Comparison of ENCODE assay signal across 2 cellular contexts in genomic region chr13:30299746-30300145, GRCh38.
TF ChIP-seq lines count a peak whose summit lies in the region.

No MANE protein-coding gene starts in this region.

TF ChIP-seq in SK-N-SH treated with all-trans-retinoic acid at 6 μM for 48 hours, 23 proteins besides CTCF, POLR2A, EP300 and RAD21 (continued from another document):
- TF ChIP-seq ZNF565 (CRISPR knock-in tag; conservative IDR thresholded peaks at IDR 0.05; ENCODE audit: low read depth) (no peak), ESRRG (CRISPR knock-in tag; IDR thresholded peaks at IDR 0.05) (no peak)
- TF ChIP-seq, protein P1, sequence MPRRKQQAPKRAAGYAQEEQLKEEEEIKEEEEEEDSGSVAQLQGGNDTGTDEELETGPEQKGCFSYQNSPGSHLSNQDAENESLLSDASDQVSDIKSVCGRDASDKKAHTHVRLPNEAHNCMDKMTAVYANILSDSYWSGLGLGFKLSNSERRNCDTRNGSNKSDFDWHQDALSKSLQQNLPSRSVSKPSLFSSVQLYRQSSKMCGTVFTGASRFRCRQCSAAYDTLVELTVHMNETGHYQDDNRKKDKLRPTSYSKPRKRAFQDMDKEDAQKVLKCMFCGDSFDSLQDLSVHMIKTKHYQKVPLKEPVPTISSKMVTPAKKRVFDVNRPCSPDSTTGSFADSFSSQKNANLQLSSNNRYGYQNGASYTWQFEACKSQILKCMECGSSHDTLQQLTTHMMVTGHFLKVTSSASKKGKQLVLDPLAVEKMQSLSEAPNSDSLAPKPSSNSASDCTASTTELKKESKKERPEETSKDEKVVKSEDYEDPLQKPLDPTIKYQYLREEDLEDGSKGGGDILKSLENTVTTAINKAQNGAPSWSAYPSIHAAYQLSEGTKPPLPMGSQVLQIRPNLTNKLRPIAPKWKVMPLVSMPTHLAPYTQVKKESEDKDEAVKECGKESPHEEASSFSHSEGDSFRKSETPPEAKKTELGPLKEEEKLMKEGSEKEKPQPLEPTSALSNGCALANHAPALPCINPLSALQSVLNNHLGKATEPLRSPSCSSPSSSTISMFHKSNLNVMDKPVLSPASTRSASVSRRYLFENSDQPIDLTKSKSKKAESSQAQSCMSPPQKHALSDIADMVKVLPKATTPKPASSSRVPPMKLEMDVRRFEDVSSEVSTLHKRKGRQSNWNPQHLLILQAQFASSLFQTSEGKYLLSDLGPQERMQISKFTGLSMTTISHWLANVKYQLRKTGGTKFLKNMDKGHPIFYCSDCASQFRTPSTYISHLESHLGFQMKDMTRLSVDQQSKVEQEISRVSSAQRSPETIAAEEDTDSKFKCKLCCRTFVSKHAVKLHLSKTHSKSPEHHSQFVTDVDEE (CRISPR knock-in tag; IDR thresholded peaks at IDR 0.05): 0 out of 2 replicates have a peak, but pooled peaks have one; percentile 33

TF ChIP-seq in SK-N-SH, 30 proteins besides CTCF, POLR2A, EP300 and RAD21 (continued from another document):
- TF ChIP-seq, protein P2, sequence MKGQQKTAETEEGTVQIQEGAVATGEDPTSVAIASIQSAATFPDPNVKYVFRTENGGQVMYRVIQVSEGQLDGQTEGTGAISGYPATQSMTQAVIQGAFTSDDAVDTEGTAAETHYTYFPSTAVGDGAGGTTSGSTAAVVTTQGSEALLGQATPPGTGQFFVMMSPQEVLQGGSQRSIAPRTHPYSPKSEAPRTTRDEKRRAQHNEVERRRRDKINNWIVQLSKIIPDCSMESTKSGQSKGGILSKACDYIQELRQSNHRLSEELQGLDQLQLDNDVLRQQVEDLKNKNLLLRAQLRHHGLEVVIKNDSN (IDR thresholded peaks at IDR 0.05; ENCODE audit: borderline replicate concordance, low read depth): no peak
- TF ChIP-seq GABPA (IDR thresholded peaks at IDR 0.05; ENCODE audit: low read depth): no peak
- no peak for TF ChIP-seq JUND (IDR thresholded peaks at IDR 0.05)
- no peak for TF ChIP-seq TAF1 (IDR thresholded peaks at IDR 0.05; ENCODE audit: borderline replicate concordance, low read depth, low read length)
- no peak for TF ChIP-seq ZBTB33 (IDR thresholded peaks at IDR 0.05; ENCODE audit: borderline replicate concordance, low read depth)
- TF ChIP-seq, protein P3, sequence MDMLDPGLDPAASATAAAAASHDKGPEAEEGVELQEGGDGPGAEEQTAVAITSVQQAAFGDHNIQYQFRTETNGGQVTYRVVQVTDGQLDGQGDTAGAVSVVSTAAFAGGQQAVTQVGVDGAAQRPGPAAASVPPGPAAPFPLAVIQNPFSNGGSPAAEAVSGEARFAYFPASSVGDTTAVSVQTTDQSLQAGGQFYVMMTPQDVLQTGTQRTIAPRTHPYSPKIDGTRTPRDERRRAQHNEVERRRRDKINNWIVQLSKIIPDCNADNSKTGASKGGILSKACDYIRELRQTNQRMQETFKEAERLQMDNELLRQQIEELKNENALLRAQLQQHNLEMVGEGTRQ (IDR thresholded peaks at IDR 0.05; ENCODE audit: borderline replicate concordance, low read depth, low read length): no peak
- TF ChIP-seq TCF12 (IDR thresholded peaks at IDR 0.05): no peak
- no peak for TF ChIP-seq FOXJ3 (CRISPR knock-in tag; IDR thresholded peaks at IDR 0.05)
- TF ChIP-seq RCOR1 (IDR thresholded peaks at IDR 0.05; ENCODE audit: low read length): no peak
- TF ChIP-seq FOSL2 (IDR thresholded peaks at IDR 0.05; ENCODE audit: borderline replicate concordance, low read depth): no peak
- no peak for TF ChIP-seq NRF1 (IDR thresholded peaks at IDR 0.05; ENCODE audit: low read depth, low read length)
- no peak for TF ChIP-seq YY1 (IDR thresholded peaks at IDR 0.05; ENCODE audit: low read depth)
